18 cellular contexts compared by ENCODE assay signal in genomic region chr3:123158899-123159390, GRCh38.
"Had no signal": no experiment of that assay in that cellular context is flagged by ENCODE, and none has a peak within 500 bp of the region (broad histone marks: within the 10 kb centered on the region; RNA-seq: fewer than 3 reads in every experiment).

No MANE protein-coding gene starts in this region.

- H3K9me3 ChIP-seq: esophagus muscularis mucosa, gastrocnemius medialis, heart right ventricle, mucosa of descending colon, thoracic aorta, transverse colon had no signal

- H3K27me3 Mint-ChIP-seq: naive thymus-derived CD8-positive, alpha-beta T cell; stimulated activated naive B cell treated with anti-CD40 and anti-IgM and Interleukin-4, amounts not matched to agents 10 μg/mL and 1 μg/mL and 100 μg/mL, for 72 hours; stimulated activated naive CD8-positive, alpha-beta T cell treated with anti-CD3 and anti-CD28 coated beads, Interleukin-15, amount 100 ng/mL, for 72 hours had no signal

- DNase-seq: effector memory CD4-positive, alpha-beta T cell; gastrocnemius medialis; heart right ventricle; islet precursor cell; mammary epithelial cell; mucosa of descending colon; naive thymus-derived CD8-positive, alpha-beta T cell; occipital lobe; stimulated activated CD4-positive, alpha-beta T cell treated with anti-CD3 and anti-CD28 coated beads, Interleukin-2, amount 100 ng/mL, for 24 hours; stimulated activated CD4-positive, alpha-beta T cell treated with anti-CD3 and anti-CD28 coated beads, Interleukin-4, amount 100 ng/mL, for 4 hours; stimulated activated naive B cell treated with anti-CD40 and anti-IgM and Interleukin-4, amounts not matched to agents 10 μg/mL and 1 μg/mL and 100 μg/mL, for 72 hours; stimulated activated naive CD8-positive, alpha-beta T cell treated with anti-CD3 and anti-CD28 coated beads, Interleukin-15, amount 100 ng/mL, for 72 hours; substantia nigra; transverse colon had no signal

- H3K4me1 ChIP-seq: esophagus muscularis mucosa, gastrocnemius medialis, transverse colon had no signal

- H3K27me3 ChIP-seq: esophagus muscularis mucosa, gastrocnemius medialis, heart right ventricle, transverse colon had no signal

- H3K9me3 Mint-ChIP-seq: stimulated activated naive B cell treated with anti-CD40 and anti-IgM and Interleukin-4, amounts not matched to agents 10 μg/mL and 1 μg/mL and 100 μg/mL, for 72 hours; stimulated activated naive CD8-positive, alpha-beta T cell treated with anti-CD3 and anti-CD28 coated beads, Interleukin-15, amount 100 ng/mL, for 72 hours had no signal

- H3K4me3 Mint-ChIP-seq: naive thymus-derived CD8-positive, alpha-beta T cell; stimulated activated naive B cell treated with anti-CD40 and anti-IgM and Interleukin-4, amounts not matched to agents 10 μg/mL and 1 μg/mL and 100 μg/mL, for 72 hours; stimulated activated naive CD8-positive, alpha-beta T cell treated with anti-CD3 and anti-CD28 coated beads, Interleukin-15, amount 100 ng/mL, for 72 hours had no signal

- H3K27ac Mint-ChIP-seq: naive thymus-derived CD8-positive, alpha-beta T cell had no signal

- H3K27ac ChIP-seq: coronary artery, epithelial cell of prostate, esophagus muscularis mucosa, gastrocnemius medialis, heart right ventricle, thoracic aorta, transverse colon had no signal

- H3K4me3 ChIP-seq: coronary artery, esophagus muscularis mucosa, gastrocnemius medialis, heart right ventricle, mucosa of descending colon, thoracic aorta, transverse colon had no signal

- H3K4me1 Mint-ChIP-seq: stimulated activated naive CD8-positive, alpha-beta T cell treated with anti-CD3 and anti-CD28 coated beads, Interleukin-15, amount 100 ng/mL, for 72 hours had no signal
